21 cellular contexts compared by ENCODE assay signal in genomic region chr9:121450241-121450640, GRCh38. TPM values are rescaled to one million over a fixed set of nuclear protein-coding genes. Genes with fewer than 3 reads are reported as not detected.
DNase-seq lines count a peak whose midpoint lies in the region; TF ChIP-seq lines count a peak whose summit lies in the region.
"Had no signal": no experiment of that assay in that cellular context is flagged by ENCODE, and none has a peak within 500 bp of the region (broad histone marks: within the 10 kb centered on the region; RNA-seq: fewer than 3 reads in every experiment).

No MANE protein-coding gene starts in this region.

- H3K14ac ChIP-seq in mesenchymal stem cell (ENCODE audit: low read length in 2 of 2) = no peak overlapping the region

- CTCF ChIA-PET in HEK293 (lab: Yijun Ruan, JAX) = interaction anchor here (1.4 to 2.2 kb wide), 2 partner anchors 10 to 12 kb away, joined by 6 to 14 read pairs; no protein-coding TSS in a partner anchor

- H3K18ac ChIP-seq in mesenchymal stem cell (ENCODE audit: low read depth in 1 of 2, low read length in 2 of 2) = no peak overlapping the region

- H3K4me1 Mint-ChIP-seq in HFFc6 (ENCODE audit: low read depth) = peaks cover 12% of the 10 kb centered on the region
- H3K4me1 Mint-ChIP-seq: naive B cell had no signal

- no peak overlapping the region for H2BK12ac ChIP-seq in mesenchymal stem cell (ENCODE audit: low read length in 2 of 2)

- no peaks in the 10 kb centered on the region for H3K36me3 Mint-ChIP-seq in HFFc6 (ENCODE audit: low read depth)
- H3K36me3 Mint-ChIP-seq: activated CD4-positive, alpha-beta memory T cell treated with anti-CD3 and anti-CD28 coated beads for 36 hours; activated naive CD4-positive, alpha-beta T cell treated with anti-CD3 and anti-CD28 coated beads, Interleukin-2, amount 50 U/mL, for 24 hours; naive B cell had no signal

- H3K27me3 Mint-ChIP-seq in HFFc6 (ENCODE audit: insufficient read depth) = peaks cover 40% of the 10 kb centered on the region
- H3K27me3 Mint-ChIP-seq: activated naive CD4-positive, alpha-beta T cell treated with anti-CD3 and anti-CD28 coated beads, Interleukin-2, amount 50 U/mL, for 24 hours had no signal

- no peak overlapping the region for H3K4me2 ChIP-seq in mesenchymal stem cell (ENCODE audit: low read length, poor library complexity, severe bottlenecking)
- H3K4me2 ChIP-seq: KMS-11 had no signal

- H2BK15ac ChIP-seq in mesenchymal stem cell (ENCODE audit: low read depth, poor library complexity, severe bottlenecking) = no peak overlapping the region

- DNase-seq in NCI-H510A (lab: John Stamatoyannopoulos, UW) (peak; percentile 18), fibroblast of mammary gland (ENCODE audit: low read depth) (peak; percentile 25), mesenchymal stem cell (peak; percentile 27), esophagus muscularis mucosa (ENCODE audit: extremely low spot score) (no peak), HFFc6 (no peak), substantia nigra (lab: John Stamatoyannopoulos, UW) (no peak)
- DNase-seq in stimulated activated naive CD4-positive, alpha-beta T cell (lab: John Stamatoyannopoulos, UW) = no peak
- DNase-seq: activated CD4-positive, alpha-beta memory T cell treated with anti-CD3 and anti-CD28 coated beads for 36 hours; activated T-cell treated with anti-CD3 and anti-CD28 coated beads, Interleukin-2, amount 50 U/mL, for 48 hours; AML-193; cortex of kidney; naive B cell; NCI-H1092; SHP77; small intestine; T-helper 1 cell; testis; WERI-Rb-1 had no signal

- H3K4me3 ChIP-seq in HEK293 (ENCODE audit: low read depth, low read length) = no peak overlapping the region
- H3K4me3 ChIP-seq in fibroblast of mammary gland (ENCODE audit: control insufficient read depth, low read depth, low read length) = no peak overlapping the region
- no peak overlapping the region for H3K4me3 ChIP-seq in mesenchymal stem cell (ENCODE audit: insufficient read depth in 1 of 2, low read depth in 1 of 2, low read length in 2 of 2)
- H3K4me3 ChIP-seq in esophagus muscularis mucosa = no peak overlapping the region
- H3K4me3 ChIP-seq: testis had no signal

- H3K9ac ChIP-seq in mesenchymal stem cell (ENCODE audit: low read length) = no peak overlapping the region
- H3K9ac ChIP-seq: KMS-11 had no signal

- H3K27ac Mint-ChIP-seq in HFFc6 = no peak overlapping the region
- H3K27ac Mint-ChIP-seq: activated CD4-positive, alpha-beta memory T cell treated with anti-CD3 and anti-CD28 coated beads for 36 hours; activated naive CD4-positive, alpha-beta T cell treated with anti-CD3 and anti-CD28 coated beads, Interleukin-2, amount 50 U/mL, for 24 hours; naive B cell had no signal

- WGBS in mesenchymal stem cell = 33% methylated on average over 2 of the region's 3 CpGs
- WGBS in esophagus muscularis mucosa = 60% methylated on average over 3 of the region's 3 CpGs

- H3K9me3 Mint-ChIP-seq in HFFc6 = no peaks in the 10 kb centered on the region
- H3K9me3 Mint-ChIP-seq: activated CD4-positive, alpha-beta memory T cell treated with anti-CD3 and anti-CD28 coated beads for 36 hours; activated naive CD4-positive, alpha-beta T cell treated with anti-CD3 and anti-CD28 coated beads, Interleukin-2, amount 50 U/mL, for 24 hours; naive B cell had no signal

- no peak for TF ChIP-seq POLR2A in esophagus muscularis mucosa (IDR thresholded peaks at IDR 0.05; ENCODE audit: low read depth)

- no peak overlapping the region for H3K4ac ChIP-seq in mesenchymal stem cell (ENCODE audit: low read depth in 1 of 2, low read length in 2 of 2)

- no peak overlapping the region for H4K91ac ChIP-seq in mesenchymal stem cell (ENCODE audit: low read length)

- no peak overlapping the region for H2AFZ ChIP-seq in mesenchymal stem cell (ENCODE audit: low read depth, low read length)

- H3K9me3 ChIP-seq in HEK293 (ENCODE audit: control insufficient read depth, insufficient read depth, low read depth, low read length) (no peaks in the 10 kb centered on the region), mesenchymal stem cell (ENCODE audit: control insufficient read depth, low read length) (no peaks in the 10 kb centered on the region), esophagus muscularis mucosa (no peaks in the 10 kb centered on the region)
- H3K9me3 ChIP-seq: testis had no signal

- H2BK120ac ChIP-seq in mesenchymal stem cell (ENCODE audit: low read depth, low read length) = no peak overlapping the region

- H3K36me3 ChIP-seq in HEK293 (ENCODE audit: control insufficient read depth in 2 of 2, insufficient read depth in 1 of 2, low read length in 2 of 2) (no peaks in the 10 kb centered on the region), mesenchymal stem cell (ENCODE audit: control insufficient read depth in 1 of 2, insufficient read depth in 2 of 2, low read depth in 1 of 2, low read length in 2 of 2) (no peaks in the 10 kb centered on the region), esophagus muscularis mucosa (no peaks in the 10 kb centered on the region)
- H3K36me3 ChIP-seq: WERI-Rb-1 had no signal

- H2BK5ac ChIP-seq in mesenchymal stem cell (ENCODE audit: low read depth, low read length, poor library complexity, severe bottlenecking) = no peak overlapping the region

- intact Hi-C loops in esophagus muscularis mucosa (cut with DNase I) = no loop called here

- H3K4me3 Mint-ChIP-seq in HFFc6 = no peak overlapping the region
- H3K4me3 Mint-ChIP-seq: activated CD4-positive, alpha-beta memory T cell treated with anti-CD3 and anti-CD28 coated beads for 36 hours; activated naive CD4-positive, alpha-beta T cell treated with anti-CD3 and anti-CD28 coated beads, Interleukin-2, amount 50 U/mL, for 24 hours; naive B cell had no signal

- TF ChIP-seq EP300 in esophagus muscularis mucosa (IDR thresholded peaks at IDR 0.05) = no peak

- H3K23ac ChIP-seq in mesenchymal stem cell (ENCODE audit: low read length in 2 of 2) = no peak overlapping the region

- peaks cover 9% of the 10 kb centered on the region; the same call in 1 of the 2 replicates for H3K4me1 ChIP-seq in HEK293 (ENCODE audit: control insufficient read depth, insufficient read depth, low read length)
- H3K4me1 ChIP-seq in mesenchymal stem cell (ENCODE audit: control insufficient read depth, insufficient read depth, low read depth, low read length) = peaks cover 3% of the 10 kb centered on the region
- H3K4me1 ChIP-seq in esophagus muscularis mucosa = peaks cover 0 to 12% (median 4%) of the 10 kb centered on the region in 4 donors
- H3K4me1 ChIP-seq: testis had no signal

- POLR2A ChIA-PET in HEK293 (lab: Yijun Ruan, JAX) = no interaction called here

- H3K27me3 ChIP-seq in mesenchymal stem cell (ENCODE audit: control insufficient read depth in 1 of 2, insufficient read depth in 1 of 2, low read length in 2 of 2) (peaks cover 42 to 75% of the 10 kb centered on the region in 2 experiments), esophagus muscularis mucosa (no peaks in the 10 kb centered on the region)
- H3K27me3 ChIP-seq: testis had no signal

- TF ChIP-seq CTCF in HEK293 (tag by site-specific recombination; IDR thresholded peaks at IDR 0.05) (no peak), fibroblast of mammary gland (conservative IDR thresholded peaks at IDR 0.05; ENCODE audit: control insufficient read depth, insufficient read depth, low read depth, low read length) (no peak), esophagus muscularis mucosa (IDR thresholded peaks at IDR 0.05) (no peak), HFFc6 (IDR thresholded peaks at IDR 0.05) (no peak)

- no peak overlapping the region for H4K8ac ChIP-seq in mesenchymal stem cell (ENCODE audit: low read length)

- no peak overlapping the region for H2AK5ac ChIP-seq in mesenchymal stem cell (ENCODE audit: low read length, severe bottlenecking)

- H3K27ac ChIP-seq in HEK293 (ENCODE audit: extremely low read depth, low read depth, low read length) = no peak overlapping the region
- H3K27ac ChIP-seq in mesenchymal stem cell (ENCODE audit: low read length, poor library complexity, severe bottlenecking) = no peak overlapping the region
- no peak overlapping the region for H3K27ac ChIP-seq in esophagus muscularis mucosa (replicated peaks in 1 of 4)
- H3K27ac ChIP-seq in substantia nigra (ENCODE audit: low read depth, low read length, poor library complexity, severe bottlenecking) = no peak overlapping the region
- H3K27ac ChIP-seq: KMS-11, testis, WERI-Rb-1 had no signal

- H3K79me1 ChIP-seq in mesenchymal stem cell (replicated peaks; ENCODE audit: low read length, poor library complexity, severe bottlenecking) = no peaks in the 10 kb centered on the region

TF ChIP-seq in HEK293, 187 proteins besides CTCF, POLR2A, EP300 and RAD21 (continues in another document):
- TF ChIP-seq TCF7L2 (IDR thresholded peaks at IDR 0.05; ENCODE audit: borderline replicate concordance, low read depth, low read length) (peak; percentile 56; the same call in 1 of the 2 replicates), OSR2 (tag by site-specific recombination; IDR thresholded peaks at IDR 0.05) (peak; percentile 40; the same call in 1 of the 2 replicates), PRDM6 (tag by site-specific recombination; IDR thresholded peaks at IDR 0.05) (peak; percentile 36; the same call in 1 of the 2 replicates), ZBTB17 (tag by site-specific recombination; IDR thresholded peaks at IDR 0.05) (0 out of 2 replicates have a peak, but pooled peaks have one; percentile 20), ZNF707 (tag by site-specific recombination; IDR thresholded peaks at IDR 0.05) (no peak)
- TF ChIP-seq, protein P1, sequence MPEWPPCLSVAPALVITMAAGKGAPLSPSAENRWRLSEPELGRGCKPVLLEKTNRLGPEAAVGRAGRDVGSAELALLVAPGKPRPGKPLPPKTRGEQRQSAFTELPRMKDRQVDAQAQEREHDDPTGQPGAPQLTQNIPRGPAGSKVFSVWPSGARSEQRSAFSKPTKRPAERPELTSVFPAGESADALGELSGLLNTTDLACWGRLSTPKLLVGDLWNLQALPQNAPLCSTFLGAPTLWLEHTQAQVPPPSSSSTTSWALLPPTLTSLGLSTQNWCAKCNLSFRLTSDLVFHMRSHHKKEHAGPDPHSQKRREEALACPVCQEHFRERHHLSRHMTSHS (tag by site-specific recombination; IDR thresholded peaks at IDR 0.05) = peak; percentile 83

RNA-seq across cellular contexts. Expression of gene GGTA1, which starts 49.4 kb away (rescaled TPM):
- polyA plus RNA-seq in mesenchymal stem cell (2013, experiment 1 of 2) = not detected
- not detected for polyA plus RNA-seq in mesenchymal stem cell (2013, experiment 2 of 2)
- 10 to 100 TPM in 2 of 4 donors, 1 to 10 TPM in 2; 5.6 to 18.7 (median 9.5) TPM for total RNA-seq in esophagus muscularis mucosa
- total RNA-seq in HFFc6 (2021; fragmentation: NEBNext Ultra II Directional; extraction: Animal tissue kit (Norgen Biotek cat#: 25700)) = not detected
- total RNA-seq: activated CD4-positive, alpha-beta memory T cell treated with anti-CD3 and anti-CD28 coated beads for 36 hours had no signal

Comparison
In these comparisons a context has a peak if more than half of its experiments do, and no peak if none do; other contexts are left out.
1. DNase-seq: peak in NCI-H510A (single experiment), fibroblast of mammary gland (single experiment) and mesenchymal stem cell (single experiment); none in esophagus muscularis mucosa (single experiment), HFFc6 (single experiment), substantia nigra (0 of 49) and stimulated activated naive CD4-positive, alpha-beta T cell (0 of 6).
2. RNA of gene GGTA1, which starts 49.4 kb away (total RNA-seq): 5.6 to 18.7 TPM in esophagus muscularis mucosa; not detected in HFFc6; every median in the first group is over 4 times any median in the second.